22 cellular contexts compared by ENCODE assay signal in the genomic region with DNA sequence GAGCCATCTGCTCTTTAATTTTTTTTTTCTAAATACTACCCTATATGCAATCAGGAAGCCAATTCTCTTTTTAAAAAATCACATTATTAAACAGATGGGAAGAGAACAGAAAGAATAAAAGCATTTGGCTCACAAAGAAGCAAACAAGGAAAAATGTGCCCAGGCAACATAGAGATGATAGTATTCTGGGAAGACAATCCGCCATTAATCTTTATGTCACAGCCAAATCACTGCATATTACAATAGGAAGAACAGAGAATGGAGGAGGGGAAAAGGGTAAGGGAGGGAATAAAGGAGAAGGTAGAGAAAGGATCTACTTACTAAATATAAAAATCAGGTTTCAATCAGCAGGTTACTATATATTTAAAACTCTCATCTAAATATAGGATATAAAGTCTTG. TPM values are rescaled to one million over a fixed set of nuclear protein-coding genes. Genes with fewer than 3 reads are reported as not detected.
DNase-seq lines count a peak whose midpoint lies in the region; ATAC-seq and TF ChIP-seq lines count a peak whose summit lies in the region.
"Had no signal": no experiment of that assay in that cellular context is flagged by ENCODE, and none has a peak within 500 bp of the region (broad histone marks: within the 10 kb centered on the region; RNA-seq: fewer than 3 reads in every experiment).

No MANE protein-coding gene starts in this region.

- H3K27ac ChIP-seq in neutrophil (peak overlapping the region; percentile 41), smooth muscle cell (ENCODE audit: low read depth) (no peak overlapping the region)
- H3K27ac ChIP-seq: A549, BLaER1, HL-60, SJSA1 had no signal

- H3K4me3 ChIP-seq in neutrophil (ENCODE audit: low read depth in 1 of 2, low read length in 1 of 2), result no peak overlapping the region
- H3K4me3 ChIP-seq in smooth muscle cell, result no peak overlapping the region
- H3K4me3 ChIP-seq: A549, BLaER1, MG63, SJSA1 had no signal

- no peaks in the 10 kb centered on the region for H3K9me3 Mint-ChIP-seq in activated naive CD4-positive, alpha-beta T cell treated with anti-CD3 and anti-CD28 coated beads, Interleukin-2, amount 50 U/mL, for 24 hours
- H3K9me3 Mint-ChIP-seq in brain, result no peaks in the 10 kb centered on the region
- H3K9me3 Mint-ChIP-seq: IgD-negative memory B cell had no signal

- no peak overlapping the region for H2AFZ ChIP-seq in smooth muscle cell (ENCODE audit: low read depth)

- H3K4me3 Mint-ChIP-seq in activated naive CD4-positive, alpha-beta T cell treated with anti-CD3 and anti-CD28 coated beads, Interleukin-2, amount 50 U/mL, for 24 hours, result peak overlapping the region; percentile 19
- no peak overlapping the region for H3K4me3 Mint-ChIP-seq in brain
- H3K4me3 Mint-ChIP-seq: IgD-negative memory B cell had no signal

- peaks cover 67% of the 10 kb centered on the region for H3K4me1 Mint-ChIP-seq in activated naive CD4-positive, alpha-beta T cell treated with anti-CD3 and anti-CD28 coated beads, Interleukin-2, amount 50 U/mL, for 24 hours
- H3K4me1 Mint-ChIP-seq in brain, result peaks cover 31% of the 10 kb centered on the region

- H3K79me2 ChIP-seq in smooth muscle cell (ENCODE audit: low read depth), result peaks cover 50% of the 10 kb centered on the region

- no peak for DNase-seq in activated naive CD4-positive, alpha-beta T cell treated with Interleukin-2 at 50 U/mL for 16 hours
- DNase-seq in NCI-H524 (lab: John Stamatoyannopoulos, UW), result peak; percentile 51 to 86
- DNase-seq in smooth muscle cell (lab: John Stamatoyannopoulos, UW; ENCODE audit: unreplicated experiment), result no peak
- no peak for DNase-seq in AG08395 (ENCODE audit: low spot score)
- DNase-seq: DMS 273 treated with DMSO at 0.1 percent for 48 hours, DND-41, H7, Kasumi-1, MG63, NCI-H1048, NCI-H1436, NCI-H2081 had no signal

- H3K27me3 ChIP-seq in neutrophil (no peaks in the 10 kb centered on the region), smooth muscle cell (ENCODE audit: low read depth) (no peaks in the 10 kb centered on the region)
- H3K27me3 ChIP-seq: BLaER1, MG63, SJSA1 had no signal

- H3K36me3 ChIP-seq in neutrophil, result no peaks in the 10 kb centered on the region
- no peaks in the 10 kb centered on the region for H3K36me3 ChIP-seq in smooth muscle cell (ENCODE audit: low read depth)
- H3K36me3 ChIP-seq: MG63, SJSA1 had no signal

- TF ChIP-seq CTCF in brain (conservative IDR thresholded peaks at IDR 0.05), result no peak
- TF ChIP-seq CTCF in neutrophil (IDR thresholded peaks at IDR 0.05), result no peak
- no peak for TF ChIP-seq CTCF in smooth muscle cell (IDR thresholded peaks at IDR 0.05; ENCODE audit: borderline replicate concordance, insufficient read depth, poor library complexity, severe bottlenecking)

- H3K4me2 ChIP-seq in smooth muscle cell, result no peak overlapping the region
- H3K4me2 ChIP-seq: A549, BLaER1 had no signal

- 92% methylated on average over 1 of the region's 1 CpG for WGBS in smooth muscle cell (ENCODE audit: low lambda C conversion rate)

- no peaks in the 10 kb centered on the region for H3F3A ChIP-seq in smooth muscle cell (ENCODE audit: low read depth)

- H4K20me1 ChIP-seq in smooth muscle cell (ENCODE audit: low read depth), result peaks cover 56% of the 10 kb centered on the region

- ATAC-seq in HG02642 (IDR thresholded peaks at IDR 0.05; ENCODE audit: poor library complexity, unreplicated experiment), result no peak
- ATAC-seq: A549 had no signal

- peaks cover 2% of the 10 kb centered on the region for H3K36me3 Mint-ChIP-seq in activated naive CD4-positive, alpha-beta T cell treated with anti-CD3 and anti-CD28 coated beads, Interleukin-2, amount 50 U/mL, for 24 hours
- H3K36me3 Mint-ChIP-seq in brain, result peaks cover 4% of the 10 kb centered on the region

- H3K27me3 Mint-ChIP-seq in activated naive CD4-positive, alpha-beta T cell treated with anti-CD3 and anti-CD28 coated beads, Interleukin-2, amount 50 U/mL, for 24 hours, result no peaks in the 10 kb centered on the region
- H3K27me3 Mint-ChIP-seq in brain, result peaks cover 4% of the 10 kb centered on the region
- H3K27me3 Mint-ChIP-seq: IgD-negative memory B cell had no signal

- H3K9me3 ChIP-seq in neutrophil (no peaks in the 10 kb centered on the region), smooth muscle cell (replicated peaks; ENCODE audit: low read depth) (no peaks in the 10 kb centered on the region)
- H3K9me3 ChIP-seq: A549, BLaER1, MG63, SJSA1 had no signal

- H3K27ac Mint-ChIP-seq in activated naive CD4-positive, alpha-beta T cell treated with anti-CD3 and anti-CD28 coated beads, Interleukin-2, amount 50 U/mL, for 24 hours, result peak overlapping the region; percentile 30
- peak overlapping the region in 3 of 5 experiments; percentile 47 to 90 (median 82) for H3K27ac Mint-ChIP-seq in brain
- H3K27ac Mint-ChIP-seq: IgD-negative memory B cell had no signal

- no peak overlapping the region for H3K9ac ChIP-seq in smooth muscle cell (ENCODE audit: low read depth)
- H3K9ac ChIP-seq: BLaER1 had no signal

- peaks cover 20 to 24% of the 10 kb centered on the region in 2 experiments for H3K4me1 ChIP-seq in neutrophil (ENCODE audit: control insufficient read depth in 1 of 2, insufficient read depth in 1 of 2, low read depth in 1 of 2, low read length in 1 of 2)
- H3K4me1 ChIP-seq in smooth muscle cell (ENCODE audit: low read depth), result peaks cover 5% of the 10 kb centered on the region

RNA-seq across cellular contexts. Expression of a gene that starts 34.3 kb away (rescaled TPM):
- polyA plus RNA-seq in brain (ENCODE audit: insufficient read depth, low read depth, low replicate concordance), result 27.0 TPM
- total RNA-seq in smooth muscle cell, result 10.7 and 29.3 TPM in 2 replicates
- polyA plus RNA-seq in smooth muscle cell, result 12.4 and 15.0 TPM in 2 replicates

RNA-seq across cellular contexts. Expression of a gene that starts 46.4 kb away (rescaled TPM):
- polyA plus RNA-seq in brain (ENCODE audit: insufficient read depth, low read depth, low replicate concordance) (8.5 TPM), smooth muscle cell (3.2 and 6.3 TPM in 2 replicates)
- total RNA-seq in smooth muscle cell, result 1.7 and 2.6 TPM in 2 replicates

RNA-seq across cellular contexts. Expression of a gene that starts 47.6 kb away (rescaled TPM):
- polyA plus RNA-seq in brain (ENCODE audit: insufficient read depth, low read depth, low replicate concordance), result 38.9 TPM
- 0.76 and 11.5 TPM in 2 replicates for total RNA-seq in smooth muscle cell
- 4.8 and 6.0 TPM in 2 replicates for polyA plus RNA-seq in smooth muscle cell

RNA-seq across cellular contexts. Expression of a gene that starts 56.6 kb away (rescaled TPM):
- not detected for polyA plus RNA-seq in brain (ENCODE audit: insufficient read depth, low read depth, low replicate concordance)
- total RNA-seq in smooth muscle cell, result not detected in 2 replicates
- not detected in 2 replicates for polyA plus RNA-seq in smooth muscle cell
- total RNA-seq: H7, NCI-H460, SJSA1 had no signal
- polyA plus RNA-seq: IgD-negative memory B cell had no signal

Comparison
In these comparisons a context has a peak if more than half of its experiments do, and no peak if none do; other contexts are left out.
1. DNase-seq: peak in NCI-H524 (2 of 2); none in activated naive CD4-positive, alpha-beta T cell treated with Interleukin-2 at 50 U/mL for 16 hours (single experiment), smooth muscle cell (single experiment) and AG08395 (single experiment).